In genomic region chr16:88973415-88974050, GRCh38 we compare ENCODE assay signal across 24 cellular contexts. TPM values are rescaled to one million over a fixed set of nuclear protein-coding genes. Genes with fewer than 3 reads are reported as not detected.
"Had no signal": no experiment of that assay in that cellular context is flagged by ENCODE, and none has a peak within 500 bp of the region (broad histone marks: within the 10 kb centered on the region; RNA-seq: fewer than 3 reads in every experiment).

No MANE protein-coding gene starts in this region.

- H3K27me3 ChIP-seq: right atrium auricular region had no signal

- H3K27ac Mint-ChIP-seq: activated CD4-positive, alpha-beta T cell treated with anti-CD3 and anti-CD28 coated beads, Interleukin-2, amount 10 ng/mL, durations not matched to agents 24 days and 14 days; activated CD8-positive, alpha-beta T cell treated with anti-CD3 and anti-CD28 coated beads for 36 hours; activated naive CD4-positive, alpha-beta T cell treated with anti-CD3 and anti-CD28 coated beads, Interleukin-2, amount 10 ng/mL, durations not matched to agents 7 days and 5 days; activated naive CD8-positive, alpha-beta T cell treated with anti-CD3 and anti-CD28 coated beads, Interleukin-2, amount 50 U/mL, for 24 hours; endodermal cell; nephron progenitor cell; progenitor cell of endocrine pancreas; type B pancreatic cell had no signal

- H3K4me1 Mint-ChIP-seq: activated CD4-positive, alpha-beta T cell treated with anti-CD3 and anti-CD28 coated beads, Interleukin-2, amount 10 ng/mL, durations not matched to agents 24 days and 14 days; endodermal cell had no signal

- H3K36me3 Mint-ChIP-seq: activated naive CD4-positive, alpha-beta T cell treated with anti-CD3 and anti-CD28 coated beads, Interleukin-2, amount 10 ng/mL, durations not matched to agents 7 days and 5 days; brain; type B pancreatic cell had no signal

- ATAC-seq: activated CD8-positive, alpha-beta T cell treated with anti-CD3 and anti-CD28 coated beads for 36 hours; activated naive CD8-positive, alpha-beta T cell treated with anti-CD3 and anti-CD28 coated beads, Interleukin-2, amount 50 U/mL, for 24 hours; foreskin keratinocyte; left lobe of liver had no signal

- H3K36me3 ChIP-seq: right atrium auricular region, stomach had no signal

- H3K4me1 ChIP-seq: foreskin keratinocyte had no signal

- DNase-seq: activated CD4-positive, alpha-beta T cell treated with anti-CD3 and anti-CD28 coated beads, Interleukin-2, amount 10 ng/mL, durations not matched to agents 24 days and 14 days; activated CD8-positive, alpha-beta T cell treated with anti-CD3 and anti-CD28 coated beads for 36 hours; activated effector memory CD4-positive, alpha-beta T cell treated with Interleukin-2 at 50 U/mL for 16 hours; activated naive CD4-positive, alpha-beta T cell treated with anti-CD3 and anti-CD28 coated beads, Interleukin-2, amount 10 ng/mL, durations not matched to agents 7 days and 5 days; activated naive CD8-positive, alpha-beta T cell treated with anti-CD3 and anti-CD28 coated beads, Interleukin-2, amount 50 U/mL, for 24 hours; activated T-cell treated with anti-CD3 and anti-CD28 coated beads, Interleukin-2, amount 50 U/mL, for 48 hours; anterior cingulate cortex; central memory CD4-positive, alpha-beta T cell; foreskin keratinocyte; midbrain; stimulated activated CD4-positive, alpha-beta T cell treated with anti-CD3 and anti-CD28 coated beads, Interleukin-15, amount 100 ng/mL, for 24 hours; stimulated activated CD4-positive, alpha-beta T cell treated with anti-CD3 and anti-CD28 coated beads, Interleukin-2, amount 100 ng/mL, for 48 hours; stomach had no signal

- H3K4me3 ChIP-seq: lung, right atrium auricular region, skin epidermis, stomach had no signal

- H3K9me3 Mint-ChIP-seq: activated CD4-positive, alpha-beta T cell treated with anti-CD3 and anti-CD28 coated beads, Interleukin-2, amount 10 ng/mL, durations not matched to agents 24 days and 14 days; activated CD8-positive, alpha-beta T cell treated with anti-CD3 and anti-CD28 coated beads for 36 hours; activated naive CD4-positive, alpha-beta T cell treated with anti-CD3 and anti-CD28 coated beads, Interleukin-2, amount 10 ng/mL, durations not matched to agents 7 days and 5 days; activated naive CD8-positive, alpha-beta T cell treated with anti-CD3 and anti-CD28 coated beads, Interleukin-2, amount 50 U/mL, for 24 hours; endodermal cell; nephron progenitor cell; type B pancreatic cell had no signal

- H3K4me3 Mint-ChIP-seq: activated CD4-positive, alpha-beta T cell treated with anti-CD3 and anti-CD28 coated beads, Interleukin-2, amount 10 ng/mL, durations not matched to agents 24 days and 14 days; activated CD8-positive, alpha-beta T cell treated with anti-CD3 and anti-CD28 coated beads for 36 hours; activated naive CD4-positive, alpha-beta T cell treated with anti-CD3 and anti-CD28 coated beads, Interleukin-2, amount 10 ng/mL, durations not matched to agents 7 days and 5 days; activated naive CD8-positive, alpha-beta T cell treated with anti-CD3 and anti-CD28 coated beads, Interleukin-2, amount 50 U/mL, for 24 hours; brain; endodermal cell; nephron progenitor cell; type B pancreatic cell had no signal

- H3K27ac ChIP-seq: epithelial cell of prostate, foreskin keratinocyte, right atrium auricular region, stomach had no signal

- H3K9me3 ChIP-seq: right atrium auricular region, stomach had no signal

RNA-seq across cellular contexts. Expression of gene CBFA2T3, which starts 3.5 kb away (rescaled TPM):
- total RNA-seq: activated CD4-positive, alpha-beta T cell treated with anti-CD3 and anti-CD28 coated beads, Interleukin-2, amount 10 ng/mL, durations not matched to agents 24 days and 14 days; osteoblast had no signal
